In genomic region chr1:43363935-43364525, GRCh38 we compare ENCODE assay signal across 17 cellular contexts. TPM values are rescaled to one million over a fixed set of nuclear protein-coding genes. Genes with fewer than 3 reads are reported as not detected.
DNase-seq lines count a peak whose midpoint lies in the region; TF ChIP-seq lines count a peak whose summit lies in the region.
"Had no signal": no experiment of that assay in that cellular context is flagged by ENCODE, and none has a peak within 500 bp of the region (broad histone marks: within the 10 kb centered on the region; RNA-seq: fewer than 3 reads in every experiment).

No MANE protein-coding gene starts in this region.

- H3K27ac ChIP-seq in 22Rv1 (peak overlapping the region; percentile 95), RWPE1 (peak overlapping the region; percentile 96)
- H3K27ac ChIP-seq: BLaER1, hepatocyte, thyroid gland had no signal

- H3K36me3 Mint-ChIP-seq in CD14-positive monocyte, result peaks cover 55 to 62% of the 10 kb centered on the region in 2 donors

- peaks cover 85% of the 10 kb centered on the region for H3K4me1 Mint-ChIP-seq in CD14-positive monocyte

- no peaks in the 10 kb centered on the region for H3K27me3 Mint-ChIP-seq in CD14-positive monocyte (ENCODE audit: low read depth in 3 of 3)

- POLR2A ChIA-PET in RWPE1 (lab: Yijun Ruan, JAX; ENCODE audit: low non-redundant PET), result no interaction called here

- DNase-seq in CD14-positive monocyte (ENCODE audit: low spot score) (no peak), RWPE1 (ENCODE audit: low spot score) (no peak), erythroblast (lab: John Stamatoyannopoulos, UW) (no peak), SHP77 treated with DMSO at 0.1 percent for 48 hours (lab: John Stamatoyannopoulos, UW) (no peak), SHP77 (lab: John Stamatoyannopoulos, UW) (no peak), iPS-NIHi11 (ENCODE audit: low spot score) (no peak), AG08395 (ENCODE audit: low spot score) (no peak)
- DNase-seq: activated CD8-positive, alpha-beta memory T cell treated with anti-CD3 and anti-CD28 coated beads, Interleukin-2, amount 50 U/mL, for 4 hours; effector CD8-positive, alpha-beta T cell; NCI-H526 treated with DMSO at 0.1 percent for 48 hours; stimulated activated CD4-positive, alpha-beta T cell treated with anti-CD3 and anti-CD28 coated beads, Interleukin-4, amount 100 ng/mL, for 1 hour; SW 1271; thyroid gland had no signal

- peak; percentile 1 for TF ChIP-seq POLR2A in erythroblast (IDR thresholded peaks at IDR 0.05; ENCODE audit: low read length)

- intact Hi-C loops in CD14-positive monocyte (cut with micrococcal nuclease), result loop anchor here in 1 of 2 donors (10.0 kb wide), 1 partner anchor 189 kb away; the partner anchor contains the start of genes CFAP57 and EBNA1BP2

- TF ChIP-seq CTCF in 22Rv1 (IDR thresholded peaks at IDR 0.05) (no peak), CD14-positive monocyte (IDR thresholded peaks at IDR 0.05) (no peak), RWPE1 (conservative IDR thresholded peaks at IDR 0.05; ENCODE audit: low read depth) (no peak)

- H3K27ac Mint-ChIP-seq in CD14-positive monocyte, result peak overlapping the region in 5 of 7 donors; percentile 47 to 91 (median 82)
- H3K27ac Mint-ChIP-seq: mesothelial cell of epicardium had no signal

- CTCF ChIA-PET in RWPE1 (lab: Yijun Ruan, JAX), result interaction anchor here (0.6 kb wide), 1 partner anchor 571 kb away, joined by 4 read pairs; no protein-coding TSS in a partner anchor

- H3K9me3 Mint-ChIP-seq in CD14-positive monocyte, result peaks cover 0 to 1% (median 0%) of the 10 kb centered on the region in 7 donors
- H3K9me3 Mint-ChIP-seq: mesothelial cell of epicardium had no signal

- H3K4me3 Mint-ChIP-seq in CD14-positive monocyte, result no peak overlapping the region
- H3K4me3 Mint-ChIP-seq: mesothelial cell of epicardium had no signal

RNA-seq across cellular contexts. Expression of gene ELOVL1, which starts 3.8 kb away (rescaled TPM):
- polyA plus RNA-seq in CD14-positive monocyte, result 100 to 1,000 TPM; 148 to 151 TPM

RNA-seq across cellular contexts. Expression of gene CDC20, which starts 5.2 kb away (rescaled TPM):
- under 1 TPM in 1 of 2 donors, not detected in 1; 0.10 TPM for polyA plus RNA-seq in CD14-positive monocyte

RNA-seq across cellular contexts. Expression of gene MED8, which starts 25.6 kb away (rescaled TPM):
- polyA plus RNA-seq in CD14-positive monocyte, result 10 to 100 TPM; 40.7 to 41.8 TPM

RNA-seq across cellular contexts. Expression of gene SZT2, which starts 25.7 kb away (rescaled TPM):
- 1 to 10 TPM; 2.4 to 2.6 TPM for polyA plus RNA-seq in CD14-positive monocyte

RNA-seq across cellular contexts. Expression of gene MPL, which starts 26.4 kb away (rescaled TPM):
- polyA plus RNA-seq in CD14-positive monocyte, result not detected
